12 cellular contexts compared by ENCODE assay signal in the genomic region with DNA sequence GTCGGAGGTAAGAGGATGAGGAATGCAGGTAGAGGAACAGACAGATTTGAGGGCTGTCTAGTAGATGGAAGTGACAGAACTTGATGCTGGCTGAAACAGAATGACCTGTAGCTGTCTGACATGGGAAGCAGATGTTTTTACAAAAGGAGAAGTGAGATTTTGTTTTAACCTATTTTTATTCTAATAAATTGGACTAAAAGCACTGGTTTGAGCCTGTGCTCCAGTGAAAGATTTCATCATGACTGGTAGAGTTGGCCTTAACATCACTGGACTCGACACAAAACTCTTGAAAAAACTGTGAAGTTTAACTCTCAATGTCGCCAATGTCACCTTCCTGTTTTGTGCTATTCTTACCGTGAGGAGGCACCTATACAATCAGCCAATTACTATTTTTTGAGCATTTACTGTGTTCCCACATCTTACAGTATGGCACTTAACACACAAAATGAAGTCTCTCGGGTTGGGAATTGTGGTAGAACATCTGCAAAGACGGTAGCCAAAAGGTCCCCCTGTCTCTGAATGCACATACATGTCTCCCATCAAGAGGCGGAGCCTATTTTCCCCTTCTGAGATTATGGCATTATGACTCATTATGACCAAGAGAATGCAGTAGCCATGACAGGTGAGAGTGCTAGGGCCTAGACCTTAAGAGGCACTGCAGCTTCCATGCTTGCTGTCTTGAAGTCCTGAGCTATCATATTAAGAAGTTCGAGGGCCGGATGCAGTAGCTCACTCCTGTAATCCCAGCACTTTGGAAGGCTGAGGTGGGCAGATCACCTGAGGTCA.
DNase-seq lines count a peak whose midpoint lies in the region; ATAC-seq and TF ChIP-seq lines count a peak whose summit lies in the region.
"Had no signal": no experiment of that assay in that cellular context is flagged by ENCODE, and none has a peak within 500 bp of the region (broad histone marks: within the 10 kb centered on the region; RNA-seq: fewer than 3 reads in every experiment).

No MANE protein-coding gene starts in this region.

- H2BK12ac ChIP-seq in trophoblast cell (ENCODE audit: low read length) = no peak overlapping the region

- no peaks in the 10 kb centered on the region for H4K20me1 ChIP-seq in osteoblast (ENCODE audit: insufficient read depth, low read length)

- no peak overlapping the region for H2BK5ac ChIP-seq in trophoblast cell (ENCODE audit: low read depth, low read length, poor library complexity)

- DNase-seq in fibroblast of mammary gland (ENCODE audit: low read depth) (peak; percentile 65), trophoblast cell (no peak), osteoblast (ENCODE audit: insufficient read length, low spot score, missing footprints) (no peak)
- DNase-seq: activated CD8-positive, alpha-beta memory T cell treated with anti-CD3 and anti-CD28 coated beads, Interleukin-2, amount 10 ng/mL, durations not matched to agents 7 days and 5 days; heart right ventricle; SJCRH30 had no signal

- H3K27ac ChIP-seq in trophoblast cell (ENCODE audit: low read depth, low read length) = no peak overlapping the region
- no peak overlapping the region for H3K27ac ChIP-seq in osteoblast (ENCODE audit: low read depth, low read length)
- H3K27ac ChIP-seq: heart right ventricle, SJCRH30 had no signal

- no peak overlapping the region for H2AFZ ChIP-seq in trophoblast cell (ENCODE audit: insufficient read depth, low read length, poor library complexity)
- no peak overlapping the region for H2AFZ ChIP-seq in osteoblast (ENCODE audit: low read length)

- no peak overlapping the region for H4K12ac ChIP-seq in trophoblast cell (ENCODE audit: low read depth, low read length)

- H3K4me2 ChIP-seq in trophoblast cell (ENCODE audit: low read length) (no peak overlapping the region), osteoblast (ENCODE audit: insufficient read depth, low read length) (no peak overlapping the region)

- no peak overlapping the region for H4K91ac ChIP-seq in trophoblast cell (ENCODE audit: low read depth, low read length)

- H3K36me3 ChIP-seq in trophoblast cell (ENCODE audit: control insufficient read depth in 1 of 2, insufficient read depth in 2 of 2, low read length in 2 of 2) (no peaks in the 10 kb centered on the region), osteoblast (ENCODE audit: insufficient read depth, low read length) (no peaks in the 10 kb centered on the region)
- H3K36me3 ChIP-seq: HAP-1, heart right ventricle, SJCRH30 had no signal

- no peak overlapping the region for H3K9ac ChIP-seq in trophoblast cell (ENCODE audit: low read length)

- no peak overlapping the region for H3K4ac ChIP-seq in trophoblast cell (ENCODE audit: low read depth, low read length)

- no peak overlapping the region for H3K18ac ChIP-seq in trophoblast cell (ENCODE audit: low read length)

- H3K23ac ChIP-seq in trophoblast cell (ENCODE audit: low read length) = no peak overlapping the region

- no peak overlapping the region for H3K14ac ChIP-seq in trophoblast cell (ENCODE audit: low read length)

- ATAC-seq in GM18499 (IDR thresholded peaks at IDR 0.05; ENCODE audit: insufficient read depth, unreplicated experiment) = peak; percentile 59
- ATAC-seq in GM21619 (IDR thresholded peaks at IDR 0.05; ENCODE audit: unreplicated experiment) = peak; percentile 60
- peak; percentile 78 for ATAC-seq in HG03432 (IDR thresholded peaks at IDR 0.05; ENCODE audit: unreplicated experiment)
- no peak for ATAC-seq in HG03045 (IDR thresholded peaks at IDR 0.05; ENCODE audit: unreplicated experiment)
- no peak for ATAC-seq in HG03457 (IDR thresholded peaks at IDR 0.05; ENCODE audit: unreplicated experiment)
- ATAC-seq: activated CD8-positive, alpha-beta memory T cell treated with anti-CD3 and anti-CD28 coated beads, Interleukin-2, amount 10 ng/mL, durations not matched to agents 7 days and 5 days; heart right ventricle had no signal

- no peak overlapping the region for H4K8ac ChIP-seq in trophoblast cell (ENCODE audit: low read depth, low read length)

- H2BK120ac ChIP-seq in trophoblast cell (ENCODE audit: insufficient read depth, low read length, poor library complexity) = no peak overlapping the region

- H2AK5ac ChIP-seq in trophoblast cell (ENCODE audit: low read length) = no peak overlapping the region

- H3K4me1 ChIP-seq in trophoblast cell (ENCODE audit: control insufficient read depth in 1 of 2, insufficient read depth in 2 of 2, low read length in 2 of 2) (peaks cover 0 to 3% of the 10 kb centered on the region in 2 experiments), osteoblast (ENCODE audit: insufficient read depth, low read length) (peaks cover 63% of the 10 kb centered on the region)
- H3K4me1 ChIP-seq: HAP-1, heart right ventricle, SJCRH30 had no signal

- no peaks in the 10 kb centered on the region for H3K79me2 ChIP-seq in trophoblast cell (ENCODE audit: control insufficient read depth, insufficient read depth, low read length, poor library complexity)
- no peaks in the 10 kb centered on the region for H3K79me2 ChIP-seq in osteoblast (ENCODE audit: insufficient read depth, low read length)

- H3K27me3 ChIP-seq in trophoblast cell (ENCODE audit: insufficient read depth, low read length) (no peaks in the 10 kb centered on the region), osteoblast (ENCODE audit: insufficient read depth, low read length) (no peaks in the 10 kb centered on the region)
- H3K27me3 ChIP-seq: SJCRH30 had no signal

- 100% methylated on average over 1 of the region's 9 CpGs for WGBS in trophoblast cell (ENCODE audit: extremely low coverage, insufficient coverage, insufficient read length)

- peaks cover 5% of the 10 kb centered on the region for H3K9me3 ChIP-seq in trophoblast cell (ENCODE audit: insufficient read depth, low read depth, low read length)
- H3K9me3 ChIP-seq in osteoblast (ENCODE audit: low read depth, low read length) = no peaks in the 10 kb centered on the region
- H3K9me3 ChIP-seq: HAP-1, heart right ventricle, SJCRH30 had no signal

- H3K4me3 ChIP-seq in fibroblast of mammary gland (ENCODE audit: control insufficient read depth, low read depth, low read length) (no peak overlapping the region), trophoblast cell (ENCODE audit: low read depth, low read length) (no peak overlapping the region), osteoblast (ENCODE audit: insufficient read depth, low read length) (no peak overlapping the region)
- H3K4me3 ChIP-seq: HAP-1, heart right ventricle, SJCRH30 had no signal

- TF ChIP-seq CTCF in fibroblast of mammary gland (conservative IDR thresholded peaks at IDR 0.05; ENCODE audit: control insufficient read depth, insufficient read depth, low read depth, low read length) (no peak), osteoblast (IDR thresholded peaks at IDR 0.05; ENCODE audit: extremely low read depth, low read depth, low read length) (no peak)

- no peaks in the 10 kb centered on the region for H3K79me1 ChIP-seq in trophoblast cell (ENCODE audit: low read length)

Comparison
In these comparisons a context has a peak if more than half of its experiments do, and no peak if none do; other contexts are left out.
1. ATAC-seq: peak in GM18499 (single experiment), GM21619 (single experiment) and HG03432 (single experiment); none in HG03045 (single experiment) and HG03457 (single experiment).